ENCODE assay signal across 8 cellular contexts in genomic region chr17:60139438-60140285, GRCh38. TPM values are rescaled to one million over a fixed set of nuclear protein-coding genes. Genes with fewer than 3 reads are reported as not detected.
A peak's percentile ranks its signal among the peaks of the same experiment; 100 is the strongest.
DNase-seq lines count a peak whose midpoint lies in the region; ATAC-seq and TF ChIP-seq lines count a peak whose summit lies in the region.

No MANE protein-coding gene starts in this region.

- TF ChIP-seq CTCF in AG09319 (IDR thresholded peaks at IDR 0.05; ENCODE audit: low read depth, low read length) (peak; percentile 84), LNCAP (IDR thresholded peaks at IDR 0.05) (peak; percentile 76), fibroblast of mammary gland (conservative IDR thresholded peaks at IDR 0.05; ENCODE audit: control insufficient read depth, insufficient read depth, low read depth, low read length) (peak; percentile 52), neural cell (IDR thresholded peaks at IDR 0.05; ENCODE audit: poor library complexity, severe bottlenecking) (peak; percentile 28)

- H3K27ac ChIP-seq in neural cell (ENCODE audit: low read length): no peak overlapping the region
- H3K27ac ChIP-seq in stomach smooth muscle (ENCODE audit: low read length): no peak overlapping the region

- H3K9ac ChIP-seq in neural cell (ENCODE audit: low read length) (no peak overlapping the region), stomach smooth muscle (ENCODE audit: low read length in 2 of 2) (no peak overlapping the region)

- H3K4me1 ChIP-seq in stomach smooth muscle (ENCODE audit: control insufficient read depth, insufficient read depth, low read length): peaks cover 25% of the 10 kb centered on the region

- H3K9me3 ChIP-seq in neural cell (ENCODE audit: low read length): no peaks in the 10 kb centered on the region
- no peaks in the 10 kb centered on the region for H3K9me3 ChIP-seq in stomach smooth muscle (ENCODE audit: control insufficient read depth in 2 of 2, low read length in 2 of 2)

- no peak for TF ChIP-seq RAD21 in neural cell (conservative IDR thresholded peaks at IDR 0.05)

- H3K27me3 ChIP-seq in neural cell (ENCODE audit: insufficient read depth, low read depth, low read length): peaks cover 57% of the 10 kb centered on the region
- peaks cover 36 to 43% of the 10 kb centered on the region in 2 donors for H3K27me3 ChIP-seq in stomach smooth muscle (ENCODE audit: control insufficient read depth in 1 of 2, insufficient read depth in 2 of 2, low read length in 2 of 2)

- H3K36me3 ChIP-seq in neural cell (ENCODE audit: insufficient read depth, low read length): no peaks in the 10 kb centered on the region
- H3K36me3 ChIP-seq in stomach smooth muscle (ENCODE audit: control insufficient read depth in 2 of 2, insufficient read depth in 2 of 2, low read length in 2 of 2): no peaks in the 10 kb centered on the region

- no peaks in the 10 kb centered on the region for H3F3A ChIP-seq in neural cell (ENCODE audit: insufficient read depth, low read length, poor library complexity, severe bottlenecking)

- no peak for DNase-seq in AG09319 (ENCODE audit: extremely low read depth, low read depth)
- DNase-seq in activated T-cell treated with anti-CD3 and anti-CD28 coated beads for 48 hours (ENCODE audit: low read depth): peak; percentile 61
- peak; percentile 56 for DNase-seq in fibroblast of mammary gland (ENCODE audit: low read depth)
- DNase-seq in DMS79 treated with DMSO at 0.1 percent for 48 hours (lab: John Stamatoyannopoulos, UW): no peak

- no peaks in the 10 kb centered on the region for H3K79me2 ChIP-seq in neural cell (replicated peaks; ENCODE audit: insufficient read depth, low read length)

- H3K9me2 ChIP-seq in neural cell (ENCODE audit: insufficient read depth, low read length): no peaks in the 10 kb centered on the region

- no peaks in the 10 kb centered on the region for H4K20me1 ChIP-seq in neural cell (ENCODE audit: insufficient read depth)

- H3K4me3 ChIP-seq in fibroblast of mammary gland (ENCODE audit: control insufficient read depth, low read depth, low read length): no peak overlapping the region
- H3K4me3 ChIP-seq in neural cell (ENCODE audit: low read length): peak overlapping the region; percentile 43
- H3K4me3 ChIP-seq in stomach smooth muscle (ENCODE audit: low read length in 2 of 2): peak overlapping the region; percentile 12 to 47

- H2AFZ ChIP-seq in neural cell (ENCODE audit: low read depth, low read length): no peak overlapping the region

- no peak for ATAC-seq in GM21737 (IDR thresholded peaks at IDR 0.05; ENCODE audit: unreplicated experiment)

- no peak overlapping the region for H3K4me2 ChIP-seq in neural cell (ENCODE audit: low read length)

- no peak for TF ChIP-seq EP300 in neural cell (conservative IDR thresholded peaks at IDR 0.05; ENCODE audit: poor library complexity, severe bottlenecking)

TF ChIP-seq in neural cell, 6 proteins besides CTCF, POLR2A, EP300 and RAD21:
- TF ChIP-seq REST (IDR thresholded peaks at IDR 0.05; ENCODE audit: borderline replicate concordance) (peak; percentile 79), MXI1 (conservative IDR thresholded peaks at IDR 0.05; ENCODE audit: poor library complexity, severe bottlenecking) (no peak), EZH2 (IDR thresholded peaks at IDR 0.05; ENCODE audit: borderline replicate concordance, insufficient read depth, low read length, poor library complexity, severe bottlenecking) (peak; percentile 68)
TF ChIP-seq in neural cell: peak in this region for 2.

RNA-seq across cellular contexts. Expression of gene CA4, which starts 10.1 kb away (rescaled TPM):
- polyA plus RNA-seq in neural cell: not detected in 2 replicates
- polyA minus RNA-seq in neural cell: not detected in 2 replicates

Comparison
In these comparisons a context has a peak if more than half of its experiments do, and no peak if none do; other contexts are left out.
1. DNase-seq: peak in activated T-cell treated with anti-CD3 and anti-CD28 coated beads for 48 hours (single experiment) and fibroblast of mammary gland (single experiment); none in AG09319 (single experiment) and DMS79 treated with DMSO at 0.1 percent for 48 hours (single experiment).
2. CTCF ChIP-seq: peak in every context shown above with its lines; median percentile 84 in AG09319; 76 in LNCAP; 52 in fibroblast of mammary gland; 28 in neural cell.